ENCODE assay signal across 2 cellular contexts in the genomic region with DNA sequence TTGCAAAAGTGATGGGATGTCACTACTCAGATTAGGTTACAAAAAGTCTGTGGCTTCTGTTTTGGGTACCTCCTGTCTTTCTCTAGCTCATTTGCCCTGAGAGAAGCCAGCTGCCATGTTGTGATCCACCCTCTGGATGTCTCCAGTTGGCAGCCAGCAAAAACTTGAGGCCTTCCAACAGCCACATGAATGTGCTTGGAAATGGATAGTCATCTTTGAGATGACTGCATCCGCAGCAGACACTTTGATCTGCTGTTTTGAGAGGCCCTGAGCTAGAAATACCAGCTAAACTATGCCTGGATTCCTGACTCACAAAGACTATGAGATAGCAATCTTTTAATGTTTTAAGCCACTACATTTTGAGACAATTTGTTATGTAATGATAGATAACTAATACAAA.
TF ChIP-seq lines count a peak whose summit lies in the region.

No MANE protein-coding gene starts in this region.

TF ChIP-seq in HepG2, 621 proteins besides CTCF, POLR2A, EP300 and RAD21:
- TF ChIP-seq ZC3H4 (CRISPR knock-in tag; IDR thresholded peaks at IDR 0.05; ENCODE audit: borderline replicate concordance) (no peak), KDM6A (CRISPR knock-in tag; IDR thresholded peaks at IDR 0.05; ENCODE audit: low read depth) (no peak), ZNF564 (CRISPR knock-in tag; IDR thresholded peaks at IDR 0.05) (no peak), FOXP1 (IDR thresholded peaks at IDR 0.05) (no peak), FOXP1 (CRISPR knock-in tag; IDR thresholded peaks at IDR 0.05) (no peak), SMARCC2 (IDR thresholded peaks at IDR 0.05) (no peak), ZNF678 (CRISPR knock-in tag; IDR thresholded peaks at IDR 0.05) (no peak), TAF15 (IDR thresholded peaks at IDR 0.05; ENCODE audit: low read depth, low read length, poor library complexity, severe bottlenecking) (no peak), ZFX (CRISPR knock-in tag; IDR thresholded peaks at IDR 0.05; ENCODE audit: low read depth) (no peak), ZBTB1 (CRISPR knock-in tag; IDR thresholded peaks at IDR 0.05; ENCODE audit: borderline replicate concordance) (no peak), MXI1 (IDR thresholded peaks at IDR 0.05; ENCODE audit: borderline replicate concordance, low read depth, low read length) (no peak), ESRRA (CRISPR knock-in tag; IDR thresholded peaks at IDR 0.05; ENCODE audit: low read depth) (no peak), MYPOP (CRISPR knock-in tag; IDR thresholded peaks at IDR 0.05) (no peak), YEATS4 (CRISPR knock-in tag; IDR thresholded peaks at IDR 0.05; ENCODE audit: borderline replicate concordance) (no peak), SOX13 (IDR thresholded peaks at IDR 0.05) (no peak), SOX13 (CRISPR knock-in tag; conservative IDR thresholded peaks at IDR 0.05 in 1 of 2, IDR thresholded peaks at IDR 0.05 in 1 of 2) (no peak), GABPB1 (CRISPR knock-in tag; IDR thresholded peaks at IDR 0.05) (no peak), MED13 (CRISPR knock-in tag; IDR thresholded peaks at IDR 0.05) (no peak)
- TF ChIP-seq, protein P1, sequence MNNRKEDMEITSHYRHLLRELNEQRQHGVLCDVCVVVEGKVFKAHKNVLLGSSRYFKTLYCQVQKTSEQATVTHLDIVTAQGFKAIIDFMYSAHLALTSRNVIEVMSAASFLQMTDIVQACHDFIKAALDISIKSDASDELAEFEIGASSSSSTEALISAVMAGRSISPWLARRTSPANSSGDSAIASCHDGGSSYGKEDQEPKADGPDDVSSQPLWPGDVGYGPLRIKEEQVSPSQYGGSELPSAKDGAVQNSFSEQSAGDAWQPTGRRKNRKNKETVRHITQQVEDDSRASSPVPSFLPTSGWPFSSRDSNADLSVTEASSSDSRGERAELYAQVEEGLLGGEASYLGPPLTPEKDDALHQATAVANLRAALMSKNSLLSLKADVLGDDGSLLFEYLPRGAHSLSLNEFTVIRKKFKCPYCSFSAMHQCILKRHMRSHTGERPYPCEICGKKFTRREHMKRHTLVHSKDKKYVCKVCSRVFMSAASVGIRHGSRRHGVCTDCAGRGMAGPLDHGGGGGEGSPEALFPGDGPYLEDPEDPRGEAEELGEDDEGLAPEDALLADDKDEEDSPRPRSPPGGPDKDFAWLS (CRISPR knock-in tag; IDR thresholded peaks at IDR 0.05; ENCODE audit: borderline replicate concordance), result no peak
TF ChIP-seq in HepG2: peak in this region for 0.

TF ChIP-seq in K562, 482 proteins besides CTCF, POLR2A, EP300 and RAD21:
- TF ChIP-seq ZNF263 (CRISPR knock-in tag; IDR thresholded peaks at IDR 0.05; ENCODE audit: borderline replicate concordance) (no peak), ZFP1 (CRISPR knock-in tag; IDR thresholded peaks at IDR 0.05) (0 out of 2 replicates have a peak, but pooled peaks have one; percentile 22), FIP1L1 (IDR thresholded peaks at IDR 0.05; ENCODE audit: low read depth, low read length, poor library complexity, severe bottlenecking) (no peak), SNAPC5 (CRISPR knock-in tag; IDR thresholded peaks at IDR 0.05) (no peak)
- TF ChIP-seq, protein P2, sequence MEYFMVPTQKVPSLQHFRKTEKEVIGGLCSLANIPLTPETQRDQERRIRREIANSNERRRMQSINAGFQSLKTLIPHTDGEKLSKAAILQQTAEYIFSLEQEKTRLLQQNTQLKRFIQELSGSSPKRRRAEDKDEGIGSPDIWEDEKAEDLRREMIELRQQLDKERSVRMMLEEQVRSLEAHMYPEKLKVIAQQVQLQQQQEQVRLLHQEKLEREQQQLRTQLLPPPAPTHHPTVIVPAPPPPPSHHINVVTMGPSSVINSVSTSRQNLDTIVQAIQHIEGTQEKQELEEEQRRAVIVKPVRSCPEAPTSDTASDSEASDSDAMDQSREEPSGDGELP (CRISPR knock-in tag; IDR thresholded peaks at IDR 0.05; ENCODE audit: borderline replicate concordance), result no peak
- TF ChIP-seq, protein P3, sequence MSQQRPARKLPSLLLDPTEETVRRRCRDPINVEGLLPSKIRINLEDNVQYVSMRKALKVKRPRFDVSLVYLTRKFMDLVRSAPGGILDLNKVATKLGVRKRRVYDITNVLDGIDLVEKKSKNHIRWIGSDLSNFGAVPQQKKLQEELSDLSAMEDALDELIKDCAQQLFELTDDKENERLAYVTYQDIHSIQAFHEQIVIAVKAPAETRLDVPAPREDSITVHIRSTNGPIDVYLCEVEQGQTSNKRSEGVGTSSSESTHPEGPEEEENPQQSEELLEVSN (IDR thresholded peaks at IDR 0.05; ENCODE audit: borderline replicate concordance in 1 of 2, extremely low read depth in 1 of 2, insufficient read depth in 1 of 2, insufficient read length in 1 of 2, low read depth in 1 of 2, low read length in 1 of 2, poor library complexity in 1 of 2, severe bottlenecking in 1 of 2), result no peak
- TF ChIP-seq, protein P4, sequence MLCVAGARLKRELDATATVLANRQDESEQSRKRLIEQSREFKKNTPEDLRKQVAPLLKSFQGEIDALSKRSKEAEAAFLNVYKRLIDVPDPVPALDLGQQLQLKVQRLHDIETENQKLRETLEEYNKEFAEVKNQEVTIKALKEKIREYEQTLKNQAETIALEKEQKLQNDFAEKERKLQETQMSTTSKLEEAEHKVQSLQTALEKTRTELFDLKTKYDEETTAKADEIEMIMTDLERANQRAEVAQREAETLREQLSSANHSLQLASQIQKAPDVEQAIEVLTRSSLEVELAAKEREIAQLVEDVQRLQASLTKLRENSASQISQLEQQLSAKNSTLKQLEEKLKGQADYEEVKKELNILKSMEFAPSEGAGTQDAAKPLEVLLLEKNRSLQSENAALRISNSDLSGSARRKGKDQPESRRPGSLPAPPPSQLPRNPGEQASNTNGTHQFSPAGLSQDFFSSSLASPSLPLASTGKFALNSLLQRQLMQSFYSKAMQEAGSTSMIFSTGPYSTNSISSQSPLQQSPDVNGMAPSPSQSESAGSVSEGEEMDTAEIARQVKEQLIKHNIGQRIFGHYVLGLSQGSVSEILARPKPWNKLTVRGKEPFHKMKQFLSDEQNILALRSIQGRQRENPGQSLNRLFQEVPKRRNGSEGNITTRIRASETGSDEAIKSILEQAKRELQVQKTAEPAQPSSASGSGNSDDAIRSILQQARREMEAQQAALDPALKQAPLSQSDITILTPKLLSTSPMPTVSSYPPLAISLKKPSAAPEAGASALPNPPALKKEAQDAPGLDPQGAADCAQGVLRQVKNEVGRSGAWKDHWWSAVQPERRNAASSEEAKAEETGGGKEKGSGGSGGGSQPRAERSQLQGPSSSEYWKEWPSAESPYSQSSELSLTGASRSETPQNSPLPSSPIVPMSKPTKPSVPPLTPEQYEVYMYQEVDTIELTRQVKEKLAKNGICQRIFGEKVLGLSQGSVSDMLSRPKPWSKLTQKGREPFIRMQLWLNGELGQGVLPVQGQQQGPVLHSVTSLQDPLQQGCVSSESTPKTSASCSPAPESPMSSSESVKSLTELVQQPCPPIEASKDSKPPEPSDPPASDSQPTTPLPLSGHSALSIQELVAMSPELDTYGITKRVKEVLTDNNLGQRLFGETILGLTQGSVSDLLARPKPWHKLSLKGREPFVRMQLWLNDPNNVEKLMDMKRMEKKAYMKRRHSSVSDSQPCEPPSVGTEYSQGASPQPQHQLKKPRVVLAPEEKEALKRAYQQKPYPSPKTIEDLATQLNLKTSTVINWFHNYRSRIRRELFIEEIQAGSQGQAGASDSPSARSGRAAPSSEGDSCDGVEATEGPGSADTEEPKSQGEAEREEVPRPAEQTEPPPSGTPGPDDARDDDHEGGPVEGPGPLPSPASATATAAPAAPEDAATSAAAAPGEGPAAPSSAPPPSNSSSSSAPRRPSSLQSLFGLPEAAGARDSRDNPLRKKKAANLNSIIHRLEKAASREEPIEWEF (CRISPR knock-in tag; IDR thresholded peaks at IDR 0.05), result no peak
